ENCODE assay signal across 24 cellular contexts in the genomic region with DNA sequence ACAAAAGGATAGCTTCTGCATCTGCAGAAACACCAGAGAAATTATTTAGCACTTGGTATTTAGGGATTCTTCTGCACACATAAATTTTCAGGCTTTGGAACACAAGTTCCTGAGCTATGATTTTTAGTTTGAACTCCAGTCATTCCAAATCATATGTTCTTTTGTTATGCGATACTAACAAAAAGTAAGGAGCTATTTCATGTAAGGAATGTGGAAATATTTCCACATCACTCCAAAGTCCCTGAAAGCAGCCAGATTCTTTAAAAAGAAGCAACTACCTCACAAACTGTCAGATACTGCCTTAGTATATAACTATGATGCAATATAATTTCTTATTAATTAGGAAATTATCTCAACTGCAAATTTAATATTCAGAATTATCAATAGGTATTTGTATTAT.
"Had no signal": no experiment of that assay in that cellular context is flagged by ENCODE, and none has a peak within 500 bp of the region (broad histone marks: within the 10 kb centered on the region; RNA-seq: fewer than 3 reads in every experiment).

No MANE protein-coding gene starts in this region.

- H3K4me1 ChIP-seq: spleen had no signal

- H3K4me3 ChIP-seq: heart left ventricle, ovary, spleen, tibial nerve had no signal

- H3K27ac Mint-ChIP-seq: activated naive CD8-positive, alpha-beta T cell treated with anti-CD3 and anti-CD28 coated beads for 36 hours; activated T-cell treated with anti-CD3 and anti-CD28 coated beads, Interleukin-2, amount 50 U/mL, for 72 hours; dendritic cell treated with granulocyte-macrophage colony-stimulating factor and Interleukin-4, amounts not matched to agents 40 ng/mL and 50 ng/mL, for 4 days; endodermal cell; immature natural killer cell; mesothelial cell of epicardium; naive B cell; nephron progenitor cell; progenitor cell of endocrine pancreas had no signal

- H3K36me3 ChIP-seq: brain microvascular endothelial cell, heart left ventricle, neutrophil, ovary, tibial nerve had no signal

- H3K9me3 Mint-ChIP-seq: activated naive CD8-positive, alpha-beta T cell treated with anti-CD3 and anti-CD28 coated beads for 36 hours; activated T-cell treated with anti-CD3 and anti-CD28 coated beads, Interleukin-2, amount 50 U/mL, for 72 hours; dendritic cell treated with granulocyte-macrophage colony-stimulating factor and Interleukin-4, amounts not matched to agents 40 ng/mL and 50 ng/mL, for 4 days; endodermal cell; immature natural killer cell; mesothelial cell of epicardium; naive B cell; nephron progenitor cell had no signal

- H3K27ac ChIP-seq: brain microvascular endothelial cell, heart left ventricle, neutrophil, ovary, spleen, tibial nerve, VCaP had no signal

- DNase-seq: activated CD4-positive, alpha-beta T cell treated with anti-CD3 and anti-CD28 coated beads for 4 hours; activated CD4-positive, alpha-beta T cell treated with anti-CD3 and anti-CD28 coated beads, Interleukin-2, amount 50 U/mL, for 4 hours; activated naive CD4-positive, alpha-beta T cell treated with Interleukin-2 at 50 U/mL for 16 hours; activated naive CD8-positive, alpha-beta T cell treated with anti-CD3 and anti-CD28 coated beads for 36 hours; activated T-cell treated with anti-CD3 and anti-CD28 coated beads for 4 hours; activated T-cell treated with anti-CD3 and anti-CD28 coated beads, Interleukin-2, amount 50 U/mL, for 72 hours; amniotic stem cell; brain microvascular endothelial cell; endodermal cell; heart left ventricle; hypothalamus; immature natural killer cell; naive B cell; nephron progenitor cell; ovary; spleen; stimulated activated naive CD4-positive, alpha-beta T cell had no signal

- ATAC-seq: activated T-cell treated with anti-CD3 and anti-CD28 coated beads, Interleukin-2, amount 50 U/mL, for 72 hours; esophagus mucosa; heart left ventricle had no signal

- H3K9me3 ChIP-seq: heart left ventricle, neutrophil, ovary, spleen, tibial nerve had no signal

- H3K27me3 ChIP-seq: brain microvascular endothelial cell, heart left ventricle, neutrophil, ovary, spleen, tibial nerve had no signal
